Comparison of ENCODE assay signal across 8 cellular contexts in the genomic region with DNA sequence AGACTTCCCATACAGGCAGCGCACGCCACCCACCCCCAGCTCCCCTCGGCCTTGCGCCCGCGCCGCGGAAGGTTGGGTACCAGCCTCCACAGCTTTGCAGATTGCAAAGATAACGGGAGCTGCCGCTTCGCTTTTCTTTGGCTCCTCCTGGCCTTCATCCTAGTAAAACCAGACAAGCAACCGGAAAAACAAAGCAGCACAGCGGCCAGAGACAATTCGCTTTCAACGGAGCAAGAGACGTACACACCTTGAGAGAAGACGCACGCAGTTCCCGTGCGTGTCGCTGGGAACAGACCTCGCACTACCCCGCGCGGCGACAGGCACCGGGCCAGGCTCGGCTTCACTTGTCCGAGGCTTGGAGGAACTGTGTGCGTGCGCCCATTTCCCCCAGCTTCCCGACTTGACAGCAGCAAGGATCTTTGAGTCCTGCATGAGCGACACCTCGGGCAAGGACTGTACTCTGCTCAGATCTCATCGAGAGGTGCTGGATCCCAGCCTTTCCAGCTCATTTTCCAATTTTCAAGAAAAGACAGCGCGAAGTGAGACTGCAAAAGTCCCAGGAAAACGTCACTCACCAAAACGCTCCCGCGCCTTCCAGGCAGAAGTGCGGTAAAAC. TPM values are rescaled to one million over a fixed set of nuclear protein-coding genes. Genes with fewer than 3 reads are reported as not detected.
DNase-seq lines count a peak whose midpoint lies in the region; TF ChIP-seq lines count a peak whose summit lies in the region.

No MANE protein-coding gene starts in this region.

- no peak overlapping the region for H3K18ac ChIP-seq in mesenchymal stem cell (ENCODE audit: low read depth in 1 of 2, low read length in 2 of 2)

- no peak overlapping the region for H2BK5ac ChIP-seq in mesenchymal stem cell (ENCODE audit: low read depth, low read length, poor library complexity, severe bottlenecking)

- dilution Hi-C loops in mammary epithelial cell (cut with HindIII; ENCODE audit: low sequenced_read_pairs): no loop called here

- H3K9me3 ChIP-seq in mammary epithelial cell (replicated peaks; ENCODE audit: insufficient read depth, low read length) (no peaks in the 10 kb centered on the region), mesenchymal stem cell (ENCODE audit: control insufficient read depth, low read length) (no peaks in the 10 kb centered on the region)

- H3K4me3 ChIP-seq in mammary epithelial cell (replicated peaks in 1 of 3; ENCODE audit: insufficient read depth in 1 of 3, low read depth in 2 of 3, low read length in 3 of 3): peak overlapping the region; percentile 48 to 82 (median 75)
- H3K4me3 ChIP-seq in mesenchymal stem cell (ENCODE audit: insufficient read depth in 1 of 2, low read depth in 1 of 2, low read length in 2 of 2): peak overlapping the region; percentile 77

- CTCF ChIA-PET in mammary epithelial cell (lab: Charles Lee; ENCODE audit: low non-redundant PET): interaction anchor here (0.6 kb wide), 1 partner anchor 10 kb away, joined by 19 read pairs; no protein-coding TSS in a partner anchor

- H4K91ac ChIP-seq in mesenchymal stem cell (ENCODE audit: low read length): no peak overlapping the region

- no peak overlapping the region for H2BK12ac ChIP-seq in mesenchymal stem cell (ENCODE audit: low read length in 2 of 2)

- 4% methylated on average over 18 of the region's 42 CpGs for WGBS in mammary epithelial cell (ENCODE audit: low coverage, missing lambda C conversion rate)
- 4% methylated on average over 42 of the region's 42 CpGs for WGBS in mesenchymal stem cell

- H3K79me2 ChIP-seq in mammary epithelial cell (ENCODE audit: insufficient read depth, low read length): peaks cover 17% of the 10 kb centered on the region

- TF ChIP-seq CTCF in mammary epithelial cell (conservative IDR thresholded peaks at IDR 0.05 in 1 of 2, IDR thresholded peaks at IDR 0.05 in 1 of 2; ENCODE audit: extremely low read depth in 1 of 2, insufficient read depth in 1 of 2, low read depth in 1 of 2, low read length in 2 of 2) (no peak), type B pancreatic cell (conservative IDR thresholded peaks at IDR 0.05) (no peak)

- intact Hi-C loops in mammary epithelial cell (cut with micrococcal nuclease): loop anchor here (2.0 kb wide), 1 partner anchor 71 kb away; no protein-coding TSS in a partner anchor

- H3K36me3 ChIP-seq in mammary epithelial cell (ENCODE audit: insufficient read depth, low read length): no peaks in the 10 kb centered on the region
- H3K36me3 ChIP-seq in mesenchymal stem cell (ENCODE audit: control insufficient read depth in 1 of 2, insufficient read depth in 2 of 2, low read depth in 1 of 2, low read length in 2 of 2): no peaks in the 10 kb centered on the region

- BruUV-seq in mammary epithelial cell (replicated peaks; lab: Mats Ljungman, UMichigan): no TSS peak

- H3K27me3 ChIP-seq in mammary epithelial cell (ENCODE audit: insufficient read depth, low read length): no peaks in the 10 kb centered on the region
- peaks cover 37 to 52% of the 10 kb centered on the region in 2 experiments for H3K27me3 ChIP-seq in mesenchymal stem cell (ENCODE audit: control insufficient read depth in 1 of 2, insufficient read depth in 1 of 2, low read length in 2 of 2)

- no peaks in the 10 kb centered on the region for H3K79me1 ChIP-seq in mesenchymal stem cell (replicated peaks; ENCODE audit: low read length, poor library complexity, severe bottlenecking)

- H3K4me3 Mint-ChIP-seq in activated T-cell treated with anti-CD3 and anti-CD28 coated beads, Interleukin-2, amount 50 U/mL, for 24 hours: peak overlapping the region; percentile 64
- peak overlapping the region; percentile 91 for H3K4me3 Mint-ChIP-seq in type B pancreatic cell

- H3K4me1 ChIP-seq in mammary epithelial cell (ENCODE audit: insufficient read depth, low read length) (peaks cover 44% of the 10 kb centered on the region), mesenchymal stem cell (ENCODE audit: control insufficient read depth, insufficient read depth, low read depth, low read length) (peaks cover 20% of the 10 kb centered on the region)

- no peaks in the 10 kb centered on the region for H4K20me1 ChIP-seq in mammary epithelial cell (ENCODE audit: insufficient read depth, low read length)

- H2BK15ac ChIP-seq in mesenchymal stem cell (ENCODE audit: low read depth, poor library complexity, severe bottlenecking): no peak overlapping the region

- H3K9ac ChIP-seq in mammary epithelial cell (ENCODE audit: insufficient read depth, low read length): no peak overlapping the region
- H3K9ac ChIP-seq in mesenchymal stem cell (ENCODE audit: low read length): peak overlapping the region; percentile 41

- peaks cover 20% of the 10 kb centered on the region for H3K4me1 Mint-ChIP-seq in activated T-cell treated with anti-CD3 and anti-CD28 coated beads, Interleukin-2, amount 50 U/mL, for 24 hours (ENCODE audit: low read depth)
- H3K4me1 Mint-ChIP-seq in type B pancreatic cell (ENCODE audit: unreplicated experiment): peaks cover 11% of the 10 kb centered on the region

- H3K36me3 Mint-ChIP-seq in activated T-cell treated with anti-CD3 and anti-CD28 coated beads, Interleukin-2, amount 50 U/mL, for 24 hours (ENCODE audit: low read depth): no peaks in the 10 kb centered on the region
- no peaks in the 10 kb centered on the region for H3K36me3 Mint-ChIP-seq in type B pancreatic cell

- H2BK120ac ChIP-seq in mesenchymal stem cell (ENCODE audit: low read depth, low read length): no peak overlapping the region

- H2AK5ac ChIP-seq in mesenchymal stem cell (ENCODE audit: low read length, severe bottlenecking): no peak overlapping the region

- H3K4me2 ChIP-seq in mammary epithelial cell (ENCODE audit: insufficient read depth, low read depth, low read length) (peak overlapping the region; percentile 100), mesenchymal stem cell (ENCODE audit: low read length, poor library complexity, severe bottlenecking) (peak overlapping the region; percentile 98)

- H3K27me3 Mint-ChIP-seq in activated T-cell treated with anti-CD3 and anti-CD28 coated beads, Interleukin-2, amount 50 U/mL, for 24 hours: peaks cover 72% of the 10 kb centered on the region
- peaks cover 69% of the 10 kb centered on the region for H3K27me3 Mint-ChIP-seq in type B pancreatic cell

- H3K14ac ChIP-seq in mesenchymal stem cell (ENCODE audit: low read length in 2 of 2): no peak overlapping the region

- no peak overlapping the region for H4K8ac ChIP-seq in mesenchymal stem cell (ENCODE audit: low read length)

- no peak overlapping the region for H3K23ac ChIP-seq in mesenchymal stem cell (ENCODE audit: low read length in 2 of 2)

- in situ Hi-C loops in mammary epithelial cell (cut with MboI; ENCODE audit: low sequenced_read_pairs in 2 of 2): no loop called here

- H3K27ac Mint-ChIP-seq in activated T-cell treated with anti-CD3 and anti-CD28 coated beads, Interleukin-2, amount 50 U/mL, for 24 hours: peak overlapping the region; percentile 11
- peak overlapping the region; percentile 88 for H3K27ac Mint-ChIP-seq in type B pancreatic cell

- H3K27ac ChIP-seq in mammary epithelial cell (ENCODE audit: insufficient read depth, low read depth, low read length) (no peak overlapping the region), mesenchymal stem cell (ENCODE audit: low read length, poor library complexity, severe bottlenecking) (no peak overlapping the region)

- no peak overlapping the region for H3K4ac ChIP-seq in mesenchymal stem cell (ENCODE audit: low read depth in 1 of 2, low read length in 2 of 2)

- H2AFZ ChIP-seq in mammary epithelial cell (ENCODE audit: low read depth, low read length) (peak overlapping the region; percentile 98), mesenchymal stem cell (ENCODE audit: low read depth, low read length) (no peak overlapping the region)

- peak; percentile 37 for DNase-seq in activated T-cell treated with anti-CD3 and anti-CD28 coated beads, Interleukin-2, amount 50 U/mL, for 24 hours
- DNase-seq in activated T-cell treated with anti-CD3 and anti-CD28 coated beads for 4 hours (no peak), mammary epithelial cell (no peak), mesenchymal stem cell (peak; percentile 13), type B pancreatic cell (ENCODE audit: extremely low spot score, unreplicated experiment) (no peak), iPS-NIHi11 (ENCODE audit: low spot score) (no peak), mucosa of gallbladder (ENCODE audit: low spot score) (no peak), globus pallidus (ENCODE audit: low spot score) (no peak)

- no peaks in the 10 kb centered on the region for H3K9me3 Mint-ChIP-seq in activated T-cell treated with anti-CD3 and anti-CD28 coated beads, Interleukin-2, amount 50 U/mL, for 24 hours
- peaks cover under 1% of the 10 kb centered on the region for H3K9me3 Mint-ChIP-seq in type B pancreatic cell

RNA-seq across cellular contexts. Expression of a gene that starts 1.0 kb away (rescaled TPM):
- total RNA-seq in mammary epithelial cell (1 to 10 TPM; 3.4 to 4.2 TPM), type B pancreatic cell (ENCODE audit: low replicate concordance) (13.0 and 40.9 TPM in 2 replicates), mucosa of gallbladder (24.1 TPM)
- polyA plus RNA-seq in mammary epithelial cell: 2.4 TPM
- polyA minus RNA-seq in mammary epithelial cell: 5.3 TPM
- polyA plus RNA-seq in mesenchymal stem cell (2013, experiment 1 of 2): 0.11 TPM
- 0.11 TPM for polyA plus RNA-seq in mesenchymal stem cell (2013, experiment 2 of 2)

Comparison
In these comparisons a context has a peak if more than half of its experiments do, and no peak if none do; other contexts are left out.
1. DNase-seq: peak in activated T-cell treated with anti-CD3 and anti-CD28 coated beads, Interleukin-2, amount 50 U/mL, for 24 hours (single experiment) and mesenchymal stem cell (single experiment); none in activated T-cell treated with anti-CD3 and anti-CD28 coated beads for 4 hours (single experiment), mammary epithelial cell (single experiment), type B pancreatic cell (single experiment), iPS-NIHi11 (single experiment), mucosa of gallbladder (single experiment) and globus pallidus (single experiment).